In genomic region chr9:22208846-22209585, GRCh38 we compare ENCODE assay signal across 9 cellular contexts.
DNase-seq lines count a peak whose midpoint lies in the region; ATAC-seq and TF ChIP-seq lines count a peak whose summit lies in the region.
"Had no signal": no experiment of that assay in that cellular context is flagged by ENCODE, and none has a peak within 500 bp of the region (broad histone marks: within the 10 kb centered on the region; RNA-seq: fewer than 3 reads in every experiment).

No MANE protein-coding gene starts in this region.

- intact Hi-C loops in esophagus squamous epithelium (cut with DNase I) (no loop called here), esophagus muscularis mucosa (cut with DNase I) (no loop called here)

- no peak for TF ChIP-seq EP300 in SK-N-SH (IDR thresholded peaks at IDR 0.05; ENCODE audit: borderline replicate concordance in 1 of 2, low read depth in 1 of 2, low read length in 1 of 2)
- no peak for TF ChIP-seq EP300 in esophagus muscularis mucosa (IDR thresholded peaks at IDR 0.05)

- H3K9ac ChIP-seq in SK-N-SH, result no peak overlapping the region

- H3K4me3 ChIP-seq in SK-N-SH (ENCODE audit: low read depth in 2 of 2, low read length in 1 of 2), result no peak overlapping the region
- H3K4me3 ChIP-seq in esophagus squamous epithelium, result peak overlapping the region in 1 of 4 donors; percentile 22
- H3K4me3 ChIP-seq in esophagus muscularis mucosa, result no peak overlapping the region
- no peak overlapping the region for H3K4me3 ChIP-seq in WERI-Rb-1 (ENCODE audit: low read depth, low read length)

- no peak for TF ChIP-seq CTCF in SK-N-SH (IDR thresholded peaks at IDR 0.05)
- TF ChIP-seq CTCF in esophagus squamous epithelium (IDR thresholded peaks at IDR 0.05), result no peak
- no peak for TF ChIP-seq CTCF in esophagus muscularis mucosa (IDR thresholded peaks at IDR 0.05)
- TF ChIP-seq CTCF in WERI-Rb-1 (IDR thresholded peaks at IDR 0.05; ENCODE audit: low read depth, low read length), result no peak
- TF ChIP-seq CTCF in GM13977 (IDR thresholded peaks at IDR 0.05; ENCODE audit: extremely low read depth, insufficient read depth, missing control alignments), result no peak

- 71% methylated on average over 1 of the region's 1 CpG for WGBS in SK-N-SH (ENCODE audit: low lambda C conversion rate)
- WGBS in esophagus squamous epithelium, 2 donors, result 78% methylated on average over 1 of the region's 1 CpG; no CpG with 5 or more reads in 1 of the 2 donors
- WGBS in esophagus muscularis mucosa, result 94% methylated on average over 1 of the region's 1 CpG

- H3F3A ChIP-seq in SK-N-SH (replicated peaks; ENCODE audit: insufficient read depth), result peaks cover 32% of the 10 kb centered on the region

- peak; percentile 46 for ATAC-seq in GM21717 (IDR thresholded peaks at IDR 0.05; ENCODE audit: unreplicated experiment)
- ATAC-seq in GM21515 (IDR thresholded peaks at IDR 0.05; ENCODE audit: unreplicated experiment), result no peak

- peak overlapping the region; percentile 6 for H2AFZ ChIP-seq in SK-N-SH (ENCODE audit: low read depth)

- H3K9me2 ChIP-seq in SK-N-SH, result no peaks in the 10 kb centered on the region

- H3K9me3 ChIP-seq in SK-N-SH (no peaks in the 10 kb centered on the region; the same call in 1 of the 2 replicates), esophagus squamous epithelium (no peaks in the 10 kb centered on the region), esophagus muscularis mucosa (no peaks in the 10 kb centered on the region), WERI-Rb-1 (ENCODE audit: severe bottlenecking) (no peaks in the 10 kb centered on the region)

- peak overlapping the region; percentile 21 for H3K4me2 ChIP-seq in SK-N-SH

- CTCF ChIA-PET in SK-N-SH (lab: Yijun Ruan, JAX), result no interaction called here

- in situ Hi-C loops in GM13977 (cut with MboI; ENCODE audit: low pct_unique_long_range_greater_than_20kb, low sequenced_read_pairs, unreplicated experiment), result no loop called here

- 0 out of 4 replicates have a peak overlapping the region, but pooled peaks of 1 of the 2 experiments have one; percentile 3 for H3K27ac ChIP-seq in SK-N-SH (ENCODE audit: low read depth in 2 of 2, low read length in 1 of 2)
- peak overlapping the region; percentile 5 to 58 (median 22) for H3K27ac ChIP-seq in esophagus squamous epithelium
- H3K27ac ChIP-seq in esophagus muscularis mucosa (replicated peaks in 1 of 4), result no peak overlapping the region
- no peak overlapping the region for H3K27ac ChIP-seq in WERI-Rb-1

- no peaks in the 10 kb centered on the region for H3K36me3 ChIP-seq in SK-N-SH (replicated peaks in 1 of 2; ENCODE audit: control insufficient read depth in 1 of 2, insufficient read depth in 2 of 2, low read length in 1 of 2)
- H3K36me3 ChIP-seq in esophagus squamous epithelium, result no peaks in the 10 kb centered on the region
- no peaks in the 10 kb centered on the region for H3K36me3 ChIP-seq in esophagus muscularis mucosa
- no peaks in the 10 kb centered on the region for H3K36me3 ChIP-seq in WERI-Rb-1

- H3K4me1 ChIP-seq in SK-N-SH (ENCODE audit: control insufficient read depth in 1 of 2, insufficient read depth in 2 of 2, low read depth in 1 of 2, low read length in 1 of 2), result peaks cover 0 to 25% of the 10 kb centered on the region in 2 experiments; a peak in 2 of 4 replicates
- H3K4me1 ChIP-seq in esophagus squamous epithelium, result peaks cover 4 to 48% (median 18%) of the 10 kb centered on the region in 3 donors
- H3K4me1 ChIP-seq in esophagus muscularis mucosa, result peaks cover 5 to 21% (median 10%) of the 10 kb centered on the region in 4 donors

- H3K27me3 ChIP-seq in SK-N-SH (ENCODE audit: insufficient read depth) (no peaks in the 10 kb centered on the region), esophagus squamous epithelium (no peaks in the 10 kb centered on the region), esophagus muscularis mucosa (no peaks in the 10 kb centered on the region), WERI-Rb-1 (ENCODE audit: insufficient read depth, low read depth, severe bottlenecking) (no peaks in the 10 kb centered on the region)

- H3K79me2 ChIP-seq in SK-N-SH (ENCODE audit: insufficient read depth), result no peaks in the 10 kb centered on the region

- DNase-seq in AG20443 (ENCODE audit: low spot score) (peak; percentile 49), SK-N-SH (no peak), esophagus squamous epithelium (lab: John Stamatoyannopoulos, UW) (no peak), esophagus muscularis mucosa (ENCODE audit: extremely low spot score) (no peak), WERI-Rb-1 (no peak), GM13977 (ENCODE audit: low spot score) (no peak)
- DNase-seq: GF-D8 had no signal

- H4K20me1 ChIP-seq in SK-N-SH (ENCODE audit: insufficient read depth), result no peaks in the 10 kb centered on the region

- TF ChIP-seq POLR2A in esophagus squamous epithelium (IDR thresholded peaks at IDR 0.05), result no peak
- TF ChIP-seq POLR2A in esophagus muscularis mucosa (IDR thresholded peaks at IDR 0.05; ENCODE audit: low read depth), result no peak

- no peak for TF ChIP-seq RAD21 in SK-N-SH (IDR thresholded peaks at IDR 0.05; ENCODE audit: low read length)

- POLR2A ChIA-PET in SK-N-SH (lab: Yijun Ruan, JAX), result no interaction called here

TF ChIP-seq in SK-N-SH, 30 proteins besides CTCF, POLR2A, EP300 and RAD21:
- TF ChIP-seq FOSL2 (IDR thresholded peaks at IDR 0.05; ENCODE audit: borderline replicate concordance, low read depth) (peak; percentile 22; the same call in 1 of the 2 replicates), SMC3 (IDR thresholded peaks at IDR 0.05; ENCODE audit: low read depth, low read length) (no peak), TAF1 (IDR thresholded peaks at IDR 0.05; ENCODE audit: borderline replicate concordance, low read depth, low read length) (no peak), MAX (IDR thresholded peaks at IDR 0.05; ENCODE audit: low read depth) (no peak), PBX3 (IDR thresholded peaks at IDR 0.05) (peak; percentile 46; the same call in 1 of the 2 replicates)
TF ChIP-seq in SK-N-SH: peak in this region for 2.

Comparison
In these comparisons a context has a peak if more than half of its experiments do, and no peak if none do; other contexts are left out.
1. H3K27ac ChIP-seq: peak in esophagus squamous epithelium (4 of 4); none in esophagus muscularis mucosa (0 of 4) and WERI-Rb-1 (single experiment).